Comparison of ENCODE assay signal across 9 cellular contexts in genomic region chr1:169102567-169102966, GRCh38. TPM values are rescaled to one million over a fixed set of nuclear protein-coding genes. Genes with fewer than 3 reads are reported as not detected.
DNase-seq lines count a peak whose midpoint lies in the region; ATAC-seq and TF ChIP-seq lines count a peak whose summit lies in the region.
"Had no signal": no experiment of that assay in that cellular context is flagged by ENCODE, and none has a peak within 500 bp of the region (broad histone marks: within the 10 kb centered on the region; RNA-seq: fewer than 3 reads in every experiment).

No MANE protein-coding gene starts in this region.

- no peak for TF ChIP-seq POLR2A in erythroblast (IDR thresholded peaks at IDR 0.05; ENCODE audit: low read length)

- H3K27ac ChIP-seq in GM23248 (no peak overlapping the region), PC-9 (no peak overlapping the region)

- H3K9me3 Mint-ChIP-seq in activated T-helper 17 cell treated with anti-CD3 and anti-CD28 coated beads, Interleukin-2, amount 50 U/mL, for 72 hours, result no peaks in the 10 kb centered on the region
- H3K9me3 Mint-ChIP-seq: activated naive CD8-positive, alpha-beta T cell treated with anti-CD3 and anti-CD28 coated beads, Interleukin-2, amount 10 ng/mL, durations not matched to agents 7 days and 5 days had no signal

- CTCF ChIA-PET in PC-9 (lab: Charles Lee), result interaction anchor here (1.4 kb wide), 1 partner anchor 499 kb away, joined by 4 read pairs; no protein-coding TSS in a partner anchor

- peaks cover 11% of the 10 kb centered on the region for H3K27me3 Mint-ChIP-seq in activated T-helper 17 cell treated with anti-CD3 and anti-CD28 coated beads, Interleukin-2, amount 50 U/mL, for 72 hours
- H3K27me3 Mint-ChIP-seq: activated naive CD8-positive, alpha-beta T cell treated with anti-CD3 and anti-CD28 coated beads, Interleukin-2, amount 10 ng/mL, durations not matched to agents 7 days and 5 days had no signal

- H3K27me3 ChIP-seq in GM23248 (replicated peaks; ENCODE audit: insufficient read depth), result 0 out of 2 replicates have a peak, but pooled peaks cover 4% of the 10 kb centered on the region
- H3K27me3 ChIP-seq in PC-9 (ENCODE audit: insufficient read depth, low read depth), result no peaks in the 10 kb centered on the region

- BruUV-seq in PC-9 (replicated peaks; lab: Mats Ljungman, UMichigan), result no TSS peak

- H3K9me3 ChIP-seq in GM23248 (ENCODE audit: low read depth) (no peaks in the 10 kb centered on the region), PC-9 (ENCODE audit: insufficient read depth, low read depth) (no peaks in the 10 kb centered on the region)

- H3K9ac ChIP-seq in GM23248, result no peak overlapping the region

- H3K27ac Mint-ChIP-seq in activated T-helper 17 cell treated with anti-CD3 and anti-CD28 coated beads, Interleukin-2, amount 50 U/mL, for 72 hours, result no peak overlapping the region
- H3K27ac Mint-ChIP-seq: activated naive CD8-positive, alpha-beta T cell treated with anti-CD3 and anti-CD28 coated beads, Interleukin-2, amount 10 ng/mL, durations not matched to agents 7 days and 5 days had no signal

- H3F3A ChIP-seq in GM23248 (ENCODE audit: insufficient read depth) (no peaks in the 10 kb centered on the region; the same call in 1 of the 2 replicates), PC-9 (ENCODE audit: insufficient read depth, low read depth) (no peaks in the 10 kb centered on the region)

- in situ Hi-C loops in GM23248 (cut with MboI), result loop anchor here (25.0 kb wide), 1 partner anchor 665 kb away; no protein-coding TSS in a partner anchor

- no peaks in the 10 kb centered on the region for H3K36me3 ChIP-seq in GM23248 (ENCODE audit: low read depth)
- no peaks in the 10 kb centered on the region for H3K36me3 ChIP-seq in PC-9 (ENCODE audit: low read depth)

- H3K4me3 ChIP-seq in GM23248 (no peak overlapping the region), PC-9 (no peak overlapping the region), fibroblast of mammary gland (ENCODE audit: control insufficient read depth, low read depth, low read length) (no peak overlapping the region)

- DNase-seq in GM23248 (peak; percentile 81), PC-9 (peak; percentile 60 to 71), fibroblast of mammary gland (ENCODE audit: low read depth) (peak; percentile 65), pons (ENCODE audit: low spot score) (peak; percentile 88), erythroblast (lab: John Stamatoyannopoulos, UW) (no peak)
- DNase-seq: activated naive CD8-positive, alpha-beta T cell treated with anti-CD3 and anti-CD28 coated beads, Interleukin-2, amount 10 ng/mL, durations not matched to agents 7 days and 5 days had no signal

- H3K36me3 Mint-ChIP-seq in activated T-helper 17 cell treated with anti-CD3 and anti-CD28 coated beads, Interleukin-2, amount 50 U/mL, for 72 hours (ENCODE audit: low read depth), result peaks cover 7% of the 10 kb centered on the region
- H3K36me3 Mint-ChIP-seq: activated naive CD8-positive, alpha-beta T cell treated with anti-CD3 and anti-CD28 coated beads, Interleukin-2, amount 10 ng/mL, durations not matched to agents 7 days and 5 days had no signal

- TF ChIP-seq CTCF in PC-9 (conservative IDR thresholded peaks at IDR 0.05), result no peak
- TF ChIP-seq CTCF in fibroblast of mammary gland (conservative IDR thresholded peaks at IDR 0.05; ENCODE audit: control insufficient read depth, insufficient read depth, low read depth, low read length), result no peak

- H3K79me2 ChIP-seq in GM23248 (ENCODE audit: insufficient read depth) (peaks cover 5% of the 10 kb centered on the region; the same call in 1 of the 2 replicates), PC-9 (ENCODE audit: low read depth) (peaks cover 11% of the 10 kb centered on the region)

- H3K4me1 Mint-ChIP-seq in activated T-helper 17 cell treated with anti-CD3 and anti-CD28 coated beads, Interleukin-2, amount 50 U/mL, for 72 hours, result no peaks in the 10 kb centered on the region

- no peaks in the 10 kb centered on the region for H4K20me1 ChIP-seq in GM23248 (ENCODE audit: insufficient read depth)
- no peaks in the 10 kb centered on the region for H4K20me1 ChIP-seq in PC-9 (ENCODE audit: insufficient read depth)

- H2AFZ ChIP-seq in GM23248, result no peak overlapping the region
- H2AFZ ChIP-seq in PC-9, result no peak overlapping the region

- no peak for ATAC-seq in activated T-helper 17 cell treated with anti-CD3 and anti-CD28 coated beads, Interleukin-2, amount 50 U/mL, for 72 hours (replicated peaks)
- no peak for ATAC-seq in HG03520 (IDR thresholded peaks at IDR 0.05; ENCODE audit: unreplicated experiment)
- no peak for ATAC-seq in GM18517 (IDR thresholded peaks at IDR 0.05; ENCODE audit: unreplicated experiment)

- H3K9me2 ChIP-seq in GM23248 (ENCODE audit: insufficient read depth) (no peaks in the 10 kb centered on the region), PC-9 (ENCODE audit: insufficient read depth) (no peaks in the 10 kb centered on the region)

- POLR2A ChIA-PET in PC-9 (lab: Charles Lee; ENCODE audit: unreplicated experiment), result interaction anchor here (0.6 to 0.8 kb wide), 3 partner anchors 42 to 800 kb away, joined by 3 to 9 read pairs (median 5); no protein-coding TSS in a partner anchor

- peak overlapping the region; percentile 28 for H3K4me2 ChIP-seq in GM23248 (ENCODE audit: unreplicated experiment)
- H3K4me2 ChIP-seq in PC-9, result peak overlapping the region; percentile 9

- no peak overlapping the region for H3K4me3 Mint-ChIP-seq in activated T-helper 17 cell treated with anti-CD3 and anti-CD28 coated beads, Interleukin-2, amount 50 U/mL, for 72 hours
- H3K4me3 Mint-ChIP-seq: activated naive CD8-positive, alpha-beta T cell treated with anti-CD3 and anti-CD28 coated beads, Interleukin-2, amount 10 ng/mL, durations not matched to agents 7 days and 5 days had no signal

- H3K4me1 ChIP-seq in GM23248 (ENCODE audit: insufficient read depth) (peaks cover 7% of the 10 kb centered on the region), PC-9 (replicated peaks; ENCODE audit: insufficient read depth) (peaks cover 25% of the 10 kb centered on the region)

- WGBS in GM23248 (ENCODE audit: low coverage in 1 of 2, low lambda C conversion rate in 2 of 2, missing lambda C conversion rate in 2 of 2), 2 experiments, result 9 to 21% methylated on average over 4 of the region's 4 CpGs

- intact Hi-C loops in PC-9 (cut with micrococcal nuclease; ENCODE audit: unreplicated experiment), result loop anchor here (10.0 kb wide), 1 partner anchor 128 kb away; no protein-coding TSS in a partner anchor

RNA-seq across cellular contexts. Expression of gene ATP1B1, which starts 3.9 kb away (rescaled TPM):
- total RNA-seq in GM23248 (2014; rRNA removed; shearing (Covaris generic)), result 6.9 and 9.4 TPM in 2 replicates
- 15.2 and 16.1 TPM in 2 replicates for polyA plus RNA-seq in GM23248 (2016; fragmentation: Nextera tagmentation; extraction: Ambion mirVana)
- total RNA-seq in PC-9 (2021), result 110 and 113 TPM in 2 replicates
- 10 to 100 TPM in 1 of 2 donors, 1 to 10 TPM in 1; 3.4 to 51.8 TPM for total RNA-seq in activated T-helper 17 cell treated with anti-CD3 and anti-CD28 coated beads, Interleukin-2, amount 50 U/mL, for 72 hours

Comparison
In these comparisons a context has a peak if more than half of its experiments do, and no peak if none do; other contexts are left out.
1. DNase-seq: peak in GM23248 (single experiment), PC-9 (2 of 2), fibroblast of mammary gland (single experiment) and pons (single experiment); none in erythroblast (0 of 2).